In the genomic region with DNA sequence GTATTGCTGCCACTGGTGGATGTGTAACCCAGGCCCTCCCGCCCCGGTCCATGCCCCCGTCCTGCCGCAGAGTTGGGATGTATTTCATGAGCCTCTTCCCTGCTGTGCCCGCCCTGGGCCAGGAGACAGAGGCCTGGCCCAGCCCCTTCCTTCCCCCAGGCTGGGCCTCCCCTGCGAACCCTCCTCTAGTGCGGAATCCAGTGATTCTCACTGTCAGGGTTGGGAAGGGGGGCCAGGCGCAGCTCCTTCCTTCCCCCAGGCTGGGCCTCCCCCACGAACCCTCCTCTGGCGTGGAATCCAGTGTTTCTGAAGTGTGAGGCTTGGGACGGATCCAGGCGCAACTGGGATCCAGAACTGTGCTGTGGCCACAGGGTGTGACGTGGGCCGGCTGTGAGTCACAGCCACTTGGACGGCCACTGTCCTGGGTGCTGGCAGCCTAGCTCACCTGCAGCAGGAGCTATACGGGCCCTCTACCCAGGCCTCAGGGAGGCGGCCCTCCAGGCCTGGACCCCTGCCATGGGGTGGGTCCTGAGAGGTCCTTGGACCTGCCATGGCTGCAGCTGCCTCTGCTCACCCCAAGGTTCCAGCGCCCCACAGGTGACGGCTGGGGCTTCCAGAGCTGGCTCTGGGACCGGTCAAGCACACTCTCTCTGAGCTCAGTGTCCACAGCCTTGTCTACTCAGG, we compare ENCODE assay signal across 17 cellular contexts. TPM values are rescaled to one million over a fixed set of nuclear protein-coding genes. Genes with fewer than 3 reads are reported as not detected.
A peak's percentile ranks its signal among the peaks of the same experiment; 100 is the strongest.
DNase-seq lines count a peak whose midpoint lies in the region; ATAC-seq and TF ChIP-seq lines count a peak whose summit lies in the region.
"Had no signal": no experiment of that assay in that cellular context is flagged by ENCODE, and none has a peak within 500 bp of the region (broad histone marks: within the 10 kb centered on the region; RNA-seq: fewer than 3 reads in every experiment).

No MANE protein-coding gene starts in this region.

- H3K4me3 ChIP-seq in BJ (ENCODE audit: low read depth, low read length): no peak overlapping the region
- H3K4me3 ChIP-seq in neuronal stem cell (ENCODE audit: low read length in 2 of 2): no peak overlapping the region
- H3K4me3 ChIP-seq in effector memory CD4-positive, alpha-beta T cell (ENCODE audit: insufficient read depth, low read depth, low read length, poor library complexity, severe bottlenecking): no peak overlapping the region
- H3K4me3 ChIP-seq: BLaER1 treated with 17β-estradiol and CSF1 and Interleukin-3, amounts not matched to agents 10 nM and 100 nM; Peyer's patch had no signal

- H2BK120ac ChIP-seq in neuronal stem cell (ENCODE audit: low read depth, low read length): peak overlapping the region; percentile 94

- no peak overlapping the region for H3K4ac ChIP-seq in neuronal stem cell (ENCODE audit: low read length)

- ATAC-seq in activated CD4-positive, CD25-positive, alpha-beta regulatory T cell treated with anti-CD3 and anti-CD28 coated beads, Interleukin-2, amount 50 U/mL, for 24 hours: no peak
- ATAC-seq: stimulated activated effector memory CD8-positive, alpha-beta T cell treated with anti-CD3 and anti-CD28 coated beads, Interleukin-12 subunit alpha, Interleukin-12 subunit beta, amount 100 ng/mL, for 72 hours had no signal

- H3K36me3 ChIP-seq in BJ (ENCODE audit: control insufficient read depth, insufficient read depth, low read length): no peaks in the 10 kb centered on the region
- no peaks in the 10 kb centered on the region for H3K36me3 ChIP-seq in neuronal stem cell (replicated peaks in 1 of 2; ENCODE audit: control insufficient read depth in 2 of 2, insufficient read depth in 2 of 2, low read length in 2 of 2)
- H3K36me3 ChIP-seq in effector memory CD4-positive, alpha-beta T cell (ENCODE audit: control insufficient read depth, insufficient read depth, low read length): no peaks in the 10 kb centered on the region
- H3K36me3 ChIP-seq: BLaER1 treated with 17β-estradiol and CSF1 and Interleukin-3, amounts not matched to agents 10 nM and 100 nM; Peyer's patch had no signal

- no peak overlapping the region for H3K23ac ChIP-seq in neuronal stem cell (ENCODE audit: low read depth, low read length, poor library complexity)

- no peak overlapping the region for H3K27ac Mint-ChIP-seq in activated naive CD8-positive, alpha-beta T cell treated with anti-CD3 and anti-CD28 coated beads for 36 hours
- H3K27ac Mint-ChIP-seq: stimulated activated effector memory CD8-positive, alpha-beta T cell treated with anti-CD3 and anti-CD28 coated beads, Interleukin-12 subunit alpha, Interleukin-12 subunit beta, amount 100 ng/mL, for 72 hours had no signal

- H3K27me3 ChIP-seq in BJ (ENCODE audit: control insufficient read depth, insufficient read depth, low read length) (peaks cover 5% of the 10 kb centered on the region), neuronal stem cell (ENCODE audit: control insufficient read depth in 3 of 3, insufficient read depth in 3 of 3, low read depth in 1 of 3, low read length in 3 of 3) (peaks cover 0 to 22% (median 0%) of the 10 kb centered on the region in 3 experiments)
- no peaks in the 10 kb centered on the region for H3K27me3 ChIP-seq in effector memory CD4-positive, alpha-beta T cell (replicated peaks; ENCODE audit: control insufficient read depth, insufficient read depth, low read length, poor library complexity, severe bottlenecking)
- H3K27me3 ChIP-seq: BLaER1 treated with 17β-estradiol and CSF1 and Interleukin-3, amounts not matched to agents 10 nM and 100 nM; Peyer's patch had no signal

- H3K36me3 Mint-ChIP-seq in activated naive CD8-positive, alpha-beta T cell treated with anti-CD3 and anti-CD28 coated beads for 36 hours: no peaks in the 10 kb centered on the region
- H3K36me3 Mint-ChIP-seq: stimulated activated effector memory CD8-positive, alpha-beta T cell treated with anti-CD3 and anti-CD28 coated beads, Interleukin-12 subunit alpha, Interleukin-12 subunit beta, amount 100 ng/mL, for 72 hours had no signal

- no peak overlapping the region for H3K4me3 Mint-ChIP-seq in activated naive CD8-positive, alpha-beta T cell treated with anti-CD3 and anti-CD28 coated beads for 36 hours
- H3K4me3 Mint-ChIP-seq: central memory CD8-positive, alpha-beta T cell; stimulated activated effector memory CD8-positive, alpha-beta T cell treated with anti-CD3 and anti-CD28 coated beads, Interleukin-12 subunit alpha, Interleukin-12 subunit beta, amount 100 ng/mL, for 72 hours had no signal

- H3K4me1 ChIP-seq in neuronal stem cell (ENCODE audit: control insufficient read depth in 2 of 2, insufficient read depth in 1 of 2, low read depth in 1 of 2, low read length in 2 of 2): peaks cover 2 to 7% of the 10 kb centered on the region in 2 donors
- H3K4me1 ChIP-seq in effector memory CD4-positive, alpha-beta T cell (ENCODE audit: control insufficient read depth, insufficient read depth, low read length, poor library complexity, severe bottlenecking): peaks cover 4% of the 10 kb centered on the region
- H3K4me1 ChIP-seq: Peyer's patch had no signal

- no peak overlapping the region for H2AFZ ChIP-seq in neuronal stem cell (ENCODE audit: low read length)

- peak overlapping the region; percentile 81 for H2BK15ac ChIP-seq in neuronal stem cell (ENCODE audit: low read length)

- peaks cover 2% of the 10 kb centered on the region for H3K79me1 ChIP-seq in neuronal stem cell (ENCODE audit: low read depth, low read length)

- no peak overlapping the region for H3K27ac ChIP-seq in neuronal stem cell (replicated peaks; ENCODE audit: low read length)
- no peak overlapping the region for H3K27ac ChIP-seq in effector memory CD4-positive, alpha-beta T cell (ENCODE audit: insufficient read depth, low read length, poor library complexity, severe bottlenecking)
- H3K27ac ChIP-seq: BLaER1 treated with 17β-estradiol and CSF1 and Interleukin-3, amounts not matched to agents 10 nM and 100 nM; Peyer's patch had no signal

- WGBS in neuronal stem cell (ENCODE audit: extremely low coverage in 2 of 2, insufficient read length in 2 of 2, insufficient replicate concordance in 1 of 2), 2 donors: no CpG with 5 or more reads among the region's 20 CpGs

- peaks cover 4% of the 10 kb centered on the region for H3K27me3 Mint-ChIP-seq in activated naive CD8-positive, alpha-beta T cell treated with anti-CD3 and anti-CD28 coated beads for 36 hours

- no peaks in the 10 kb centered on the region for H3K4me1 Mint-ChIP-seq in activated naive CD8-positive, alpha-beta T cell treated with anti-CD3 and anti-CD28 coated beads for 36 hours
- H3K4me1 Mint-ChIP-seq: central memory CD8-positive, alpha-beta T cell; stimulated activated effector memory CD8-positive, alpha-beta T cell treated with anti-CD3 and anti-CD28 coated beads, Interleukin-12 subunit alpha, Interleukin-12 subunit beta, amount 100 ng/mL, for 72 hours had no signal

- H2BK5ac ChIP-seq in neuronal stem cell (ENCODE audit: low read length): peak overlapping the region; percentile 39

- POLR2A ChIA-PET in BJ (lab: Charles Lee): no interaction called here

- intact Hi-C loops in cardiac septum (cut with DNase I): no loop called here

- no peaks in the 10 kb centered on the region for H3K9me3 Mint-ChIP-seq in activated naive CD8-positive, alpha-beta T cell treated with anti-CD3 and anti-CD28 coated beads for 36 hours
- H3K9me3 Mint-ChIP-seq: central memory CD8-positive, alpha-beta T cell; stimulated activated effector memory CD8-positive, alpha-beta T cell treated with anti-CD3 and anti-CD28 coated beads, Interleukin-12 subunit alpha, Interleukin-12 subunit beta, amount 100 ng/mL, for 72 hours had no signal

- CTCF ChIA-PET in BJ (lab: Yijun Ruan, JAX): interaction anchor here (2.1 kb wide), 1 partner anchor 12 kb away, joined by 14 read pairs; no protein-coding TSS in a partner anchor

- TF ChIP-seq CTCF in BJ (IDR thresholded peaks at IDR 0.05; ENCODE audit: insufficient read depth, low read depth, low read length): no peak

- H3K14ac ChIP-seq in neuronal stem cell (ENCODE audit: low read length): peak overlapping the region; percentile 82

- peak overlapping the region; percentile 73 for H2BK12ac ChIP-seq in neuronal stem cell (ENCODE audit: low read length)

- no peaks in the 10 kb centered on the region for H3K9me3 ChIP-seq in neuronal stem cell (replicated peaks in 1 of 2; ENCODE audit: control insufficient read depth in 2 of 2, insufficient read depth in 1 of 2, low read depth in 1 of 2, low read length in 2 of 2)
- no peaks in the 10 kb centered on the region for H3K9me3 ChIP-seq in effector memory CD4-positive, alpha-beta T cell (ENCODE audit: control insufficient read depth, low read length)

- no peak overlapping the region for H3K4me2 ChIP-seq in neuronal stem cell (ENCODE audit: insufficient read depth, low read length, poor library complexity, severe bottlenecking)
- H3K4me2 ChIP-seq: BLaER1 treated with 17β-estradiol and CSF1 and Interleukin-3, amounts not matched to agents 10 nM and 100 nM had no signal

- no peak overlapping the region for H4K8ac ChIP-seq in neuronal stem cell (ENCODE audit: low read depth, low read length)

- peak overlapping the region; percentile 77 for H3K9ac ChIP-seq in neuronal stem cell (ENCODE audit: low read depth, low read length, poor library complexity)
- H3K9ac ChIP-seq: BLaER1 treated with 17β-estradiol and CSF1 and Interleukin-3, amounts not matched to agents 10 nM and 100 nM had no signal

- H3K18ac ChIP-seq in neuronal stem cell (ENCODE audit: low read length): peak overlapping the region; percentile 8

- peak overlapping the region; percentile 24 for H4K91ac ChIP-seq in neuronal stem cell (ENCODE audit: low read depth, low read length, poor library complexity)

- DNase-seq in BJ (ENCODE audit: low read depth) (peak; percentile 5), cardiac septum (ENCODE audit: low spot score) (peak; percentile 66), neuronal stem cell (ENCODE audit: low spot score) (no peak), MV-4-11 (lab: John Stamatoyannopoulos, UW) (no peak)
- DNase-seq in activated naive CD4-positive, alpha-beta T cell treated with anti-CD3 and anti-CD28 coated beads, Interleukin-2, amount 50 U/mL, for 16 hours: peak; percentile 9
- DNase-seq in effector memory CD4-positive, alpha-beta T cell: no peak
- no peak for DNase-seq in activated naive CD8-positive, alpha-beta T cell treated with anti-CD3 and anti-CD28 coated beads for 36 hours
- DNase-seq: activated CD4-positive, alpha-beta T cell treated with anti-CD3 and anti-CD28 coated beads, Interleukin-2, amount 50 U/mL, for 48 hours; NCI-H1417; stimulated activated CD4-positive, alpha-beta T cell treated with anti-CD3 and anti-CD28 coated beads, Interleukin-4, amount 100 ng/mL, for 1 hour had no signal

- peak overlapping the region; percentile 86 for H2AK5ac ChIP-seq in neuronal stem cell (ENCODE audit: low read depth, low read length)

RNA-seq across cellular contexts. Expression of gene COL20A1, which starts 28.3 kb away (rescaled TPM):
- not detected in 2 replicates for polyA plus RNA-seq in BJ (2011; rRNA removed)
- polyA minus RNA-seq in BJ (2011; rRNA and poly(A)+ RNA removed): not detected in 2 replicates
- 0.22 TPM for total RNA-seq in cardiac septum
- polyA plus RNA-seq in neuronal stem cell (2013, experiment 1 of 2): 0.13 TPM
- polyA plus RNA-seq in neuronal stem cell (2013, experiment 2 of 2): 0.08 TPM
- total RNA-seq in activated naive CD8-positive, alpha-beta T cell treated with anti-CD3 and anti-CD28 coated beads for 36 hours: under 1 TPM in 1 of 2 experiments, not detected in 1; 0.08 TPM
- total RNA-seq: mesenteric fat pad, Peyer's patch had no signal

RNA-seq across cellular contexts. Expression of gene CHRNA4, which starts 39.9 kb away (rescaled TPM):
- polyA plus RNA-seq in BJ (2011; rRNA removed): not detected in 2 replicates
- not detected in 2 replicates for polyA minus RNA-seq in BJ (2011; rRNA and poly(A)+ RNA removed)
- 0.16 TPM for total RNA-seq in cardiac septum
- polyA plus RNA-seq in neuronal stem cell (2013, experiment 1 of 2): 0.29 TPM
- polyA plus RNA-seq in neuronal stem cell (2013, experiment 2 of 2): 0.19 TPM
- total RNA-seq in activated naive CD8-positive, alpha-beta T cell treated with anti-CD3 and anti-CD28 coated beads for 36 hours: not detected
- total RNA-seq: mesenteric fat pad, NCI-H460, Peyer's patch had no signal

RNA-seq across cellular contexts. Expression of gene ARFGAP1, which starts 48.7 kb away (rescaled TPM):
- 49.8 and 76.5 TPM in 2 replicates for polyA plus RNA-seq in BJ (2011; rRNA removed)
- polyA minus RNA-seq in BJ (2011; rRNA and poly(A)+ RNA removed): 73.8 and 91.3 TPM in 2 replicates
- 49.5 TPM for total RNA-seq in cardiac septum
- 60.7 TPM for polyA plus RNA-seq in neuronal stem cell (2013, experiment 1 of 2)
- polyA plus RNA-seq in neuronal stem cell (2013, experiment 2 of 2): 56.3 TPM
- total RNA-seq in activated naive CD8-positive, alpha-beta T cell treated with anti-CD3 and anti-CD28 coated beads for 36 hours: 10 to 100 TPM; 62.5 to 66.6 TPM

Comparison
In these comparisons a context has a peak if more than half of its experiments do, and no peak if none do; other contexts are left out.
1. DNase-seq: peak in BJ (single experiment), activated naive CD4-positive, alpha-beta T cell treated with anti-CD3 and anti-CD28 coated beads, Interleukin-2, amount 50 U/mL, for 16 hours (single experiment) and cardiac septum (single experiment); none in neuronal stem cell (single experiment), effector memory CD4-positive, alpha-beta T cell (0 of 3), MV-4-11 (single experiment) and activated naive CD8-positive, alpha-beta T cell treated with anti-CD3 and anti-CD28 coated beads for 36 hours (single experiment).